In the genomic region with DNA sequence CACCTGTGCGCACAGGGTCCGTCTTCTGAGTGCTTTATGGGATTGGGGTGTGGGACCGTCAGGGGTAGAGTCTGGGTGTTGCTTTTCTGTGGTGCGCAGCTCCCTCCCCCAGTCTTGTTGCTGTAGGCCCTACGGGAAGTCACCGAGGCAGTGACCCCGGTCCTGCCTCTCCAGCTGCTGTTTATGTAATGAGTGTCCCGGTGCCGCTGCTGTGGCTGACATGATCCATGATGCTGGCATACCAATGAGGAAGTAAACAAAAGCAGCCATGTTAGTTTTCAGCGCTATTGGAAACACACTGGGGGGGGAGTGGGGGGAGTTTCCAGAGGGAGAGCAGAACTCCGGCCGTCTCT, we compare ENCODE assay signal across 8 cellular contexts. TPM values are rescaled to one million over a fixed set of nuclear protein-coding genes. Genes with fewer than 3 reads are reported as not detected.
DNase-seq lines count a peak whose midpoint lies in the region; ATAC-seq, FAIRE-seq and TF ChIP-seq lines count a peak whose summit lies in the region.

No MANE protein-coding gene starts in this region.

- ATAC-seq in K562 (peak; percentile 1), GM21576 (IDR thresholded peaks at IDR 0.05; ENCODE audit: unreplicated experiment) (no peak)

- peaks cover 2% of the 10 kb centered on the region for H3K9me1 ChIP-seq in K562 (ENCODE audit: control insufficient read depth, insufficient read depth, low read length)

- H3K9me3 ChIP-seq in SK-N-MC (ENCODE audit: low read depth, low read length) (no peaks in the 10 kb centered on the region), K562 (replicated peaks; ENCODE audit: control insufficient read depth, insufficient read depth, low read depth, low read length) (no peaks in the 10 kb centered on the region), sigmoid colon (no peaks in the 10 kb centered on the region)

- H2AFZ ChIP-seq in K562 (ENCODE audit: low read depth, low read length) = peak overlapping the region; percentile 51

- POLR2A ChIA-PET in K562 (lab: Yijun Ruan, JAX) = interaction anchor here (0.9 to 6.2 kb wide), 8 partner anchors 13 to 273 kb away, joined by 3 to 60 read pairs (median 4); partner anchors contain the start of genes ARL3, CNNM2 and SFXN2

- 0 out of 2 replicates have a peak, but pooled peaks cover 4% of the 10 kb centered on the region for H4K20me1 ChIP-seq in K562 (replicated peaks; ENCODE audit: control insufficient read depth, insufficient read depth, low read length)

- FAIRE-seq in K562 (lab: Jason Lieb, UNC) = no peak

- H3K27me3 ChIP-seq in K562 (ENCODE audit: control insufficient read depth in 2 of 2, insufficient read depth in 2 of 2, low read length in 2 of 2) (no peaks in the 10 kb centered on the region), sigmoid colon (no peaks in the 10 kb centered on the region)

- BruUV-seq in K562 (replicated peaks; lab: Mats Ljungman, UMichigan) = no TSS peak

- TF ChIP-seq POLR2A in K562 (conservative IDR thresholded peaks at IDR 0.05) (no peak), sigmoid colon (IDR thresholded peaks at IDR 0.05) (no peak)

- no peaks in the 10 kb centered on the region for H3K36me3 ChIP-seq in SK-N-MC (ENCODE audit: insufficient read depth, low read length)
- H3K36me3 ChIP-seq in K562 (ENCODE audit: control insufficient read depth, insufficient read depth, low read length) = peaks cover 3% of the 10 kb centered on the region; the same call in 2 of the 3 replicates
- H3K36me3 ChIP-seq in sigmoid colon = no peaks in the 10 kb centered on the region

- in situ Hi-C loops in K562 (cut with MboI) = no loop called here

- H3K79me2 ChIP-seq in K562 (ENCODE audit: control insufficient read depth, insufficient read depth, low read length) = peaks cover 75% of the 10 kb centered on the region

- TF ChIP-seq CTCF in K562 (IDR thresholded peaks at IDR 0.05 in 2 of 3, conservative IDR thresholded peaks at IDR 0.05 in 1 of 3; ENCODE audit: insufficient read depth in 2 of 3, low read depth in 1 of 3, low read length in 3 of 3) (no peak), sigmoid colon (IDR thresholded peaks at IDR 0.05) (no peak)

- DNase-seq in C1 segment of cervical spinal cord (lab: John Stamatoyannopoulos, UW) = peak in 12 of 14 donors; percentile 67 to 90 (median 81)
- peak; percentile 62 for DNase-seq in HT1080 (ENCODE audit: low read depth)
- no peak for DNase-seq in SK-N-MC (ENCODE audit: low read depth, low spot score)
- peak in 1 of 4 experiments; percentile 59 for DNase-seq in K562 (ENCODE audit: extremely low read depth in 1 of 4, low spot score in 3 of 4)
- DNase-seq in sigmoid colon = peak; percentile 93
- DNase-seq in NCI-H187 treated with DMSO at 0.1 percent for 48 hours (lab: John Stamatoyannopoulos, UW) = no peak

- CTCF ChIA-PET in K562 (lab: Yijun Ruan, JAX; ENCODE audit: low intra/inter-chr PET ratio) = no interaction called here

- H3K4me1 ChIP-seq in K562 (replicated peaks in 1 of 2; ENCODE audit: control insufficient read depth in 2 of 2, insufficient read depth in 2 of 2, low read length in 2 of 2) (peaks cover 6 to 72% of the 10 kb centered on the region in 2 experiments; a peak in 4 of 5 replicates), sigmoid colon (peaks cover 0 to 56% (median 49%) of the 10 kb centered on the region in 4 donors)

- H3K9ac ChIP-seq in SK-N-MC (ENCODE audit: insufficient read length) (peak overlapping the region; percentile 69), K562 (ENCODE audit: insufficient read depth in 1 of 2, low read depth in 2 of 2, low read length in 2 of 2) (peak overlapping the region; percentile 80 to 98)

- H3K4me3 ChIP-seq in SK-N-MC (peak overlapping the region; percentile 83), K562 (peak overlapping the region; percentile 78), iPS-11a (ENCODE audit: low read depth, low read length) (peak overlapping the region; percentile 72), sigmoid colon (peak overlapping the region; percentile 57 to 97 (median 88))

- intact Hi-C loops in K562 (cut with micrococcal nuclease) (loop anchor here (5.0 kb wide), 1 partner anchor 67 kb away; the partner anchor contains the start of genes ARL3 and SFXN2), sigmoid colon (cut with DNase I) (loop anchor here (2.0 to 10.0 kb wide), 2 partner anchors 143 to 251 kb away; partner anchors contain the start of genes ACTR1A, NFKB2 and SUFU)

- WGBS in K562 (ENCODE audit: insufficient coverage, low coverage, missing lambda C conversion rate) = 0% methylated on average over 10 of the region's 12 CpGs
- WGBS in sigmoid colon, 2 donors = 0% methylated on average over 12 of the region's 12 CpGs

- TF ChIP-seq RAD21 in K562 (CRISPR knock-in tag; conservative IDR thresholded peaks at IDR 0.05 in 1 of 2, IDR thresholded peaks at IDR 0.05 in 1 of 2) = no peak

- H3K27ac ChIP-seq in SK-N-MC = peak overlapping the region; percentile 31; the same call in 1 of the 2 replicates
- peak overlapping the region; percentile 89 for H3K27ac ChIP-seq in K562 (ENCODE audit: extremely low read depth, low read depth, low read length)
- H3K27ac ChIP-seq in sigmoid colon = peak overlapping the region; percentile 92 to 100 (median 99)

- TF ChIP-seq EP300 in K562 (IDR thresholded peaks at IDR 0.05; ENCODE audit: low read length) (no peak), sigmoid colon (IDR thresholded peaks at IDR 0.05) (no peak)

- peak overlapping the region; percentile 87 for H3K4me2 ChIP-seq in K562 (ENCODE audit: insufficient read depth, low read length)

TF ChIP-seq in K562, 482 proteins besides CTCF, POLR2A, EP300 and RAD21 (continues in another document):
- TF ChIP-seq, protein P1, sequence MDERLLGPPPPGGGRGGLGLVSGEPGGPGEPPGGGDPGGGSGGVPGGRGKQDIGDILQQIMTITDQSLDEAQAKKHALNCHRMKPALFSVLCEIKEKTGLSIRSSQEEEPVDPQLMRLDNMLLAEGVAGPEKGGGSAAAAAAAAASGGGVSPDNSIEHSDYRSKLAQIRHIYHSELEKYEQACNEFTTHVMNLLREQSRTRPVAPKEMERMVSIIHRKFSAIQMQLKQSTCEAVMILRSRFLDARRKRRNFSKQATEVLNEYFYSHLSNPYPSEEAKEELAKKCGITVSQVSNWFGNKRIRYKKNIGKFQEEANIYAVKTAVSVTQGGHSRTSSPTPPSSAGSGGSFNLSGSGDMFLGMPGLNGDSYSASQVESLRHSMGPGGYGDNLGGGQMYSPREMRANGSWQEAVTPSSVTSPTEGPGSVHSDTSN (CRISPR knock-in tag; IDR thresholded peaks at IDR 0.05; ENCODE audit: low read depth) = no peak
- TF ChIP-seq, protein P1 (tag; conservative IDR thresholded peaks at IDR 0.05; ENCODE audit: low read depth) = peak; percentile 47; the same call in 1 of the 2 replicates
- 0 out of 2 replicates have a peak, but pooled peaks have one; percentile 57 for TF ChIP-seq FOXJ2 (tag; IDR thresholded peaks at IDR 0.05)
- no peak for TF ChIP-seq EHMT2 (IDR thresholded peaks at IDR 0.05)
- TF ChIP-seq YY1 (IDR thresholded peaks at IDR 0.05; ENCODE audit: borderline replicate concordance in 1 of 3, control insufficient read depth in 1 of 3, extremely low read depth in 1 of 3, insufficient read depth in 3 of 3, insufficient read length in 1 of 3, insufficient replicate concordance in 2 of 3, low read depth in 1 of 3, low read length in 2 of 3) = peak in 2 of 3 experiments; percentile 28 to 82
- TF ChIP-seq SMARCA5 (IDR thresholded peaks at IDR 0.05) = no peak
- 0 out of 2 replicates have a peak, but pooled peaks have one; percentile 53 for TF ChIP-seq GTF2E2 (tag; IDR thresholded peaks at IDR 0.05)
- peak in 1 of 2 experiments; percentile 37; a peak in 2 of 4 replicates for TF ChIP-seq NRF1 (conservative IDR thresholded peaks at IDR 0.05 in 1 of 2, IDR thresholded peaks at IDR 0.05 in 1 of 2)
- TF ChIP-seq MEIS2 (IDR thresholded peaks at IDR 0.05; ENCODE audit: partially characterized antibody) = peak; percentile 54
- no peak for TF ChIP-seq MCM5 (IDR thresholded peaks at IDR 0.05; ENCODE audit: low read depth)
- TF ChIP-seq JUND (IDR thresholded peaks at IDR 0.05; ENCODE audit: borderline replicate concordance, low read depth, low read length) = 0 out of 2 replicates have a peak, but pooled peaks have one; percentile 2
- no peak for TF ChIP-seq JUND (tag; IDR thresholded peaks at IDR 0.05; ENCODE audit: borderline replicate concordance, low read depth, low read length)

RNA-seq across cellular contexts. Expression of gene TRIM8, which starts 1.1 kb away (rescaled TPM):
- total RNA-seq in HT1080 (2014; rRNA removed; shearing (Covaris generic)) = 104 and 117 TPM in 2 replicates
- 188 and 198 TPM in 2 replicates for polyA plus RNA-seq in HT1080 (2015; cell fraction: cytosol; rRNA removed)
- 106 and 115 TPM in 2 replicates for polyA plus RNA-seq in HT1080 (2015; cell fraction: nucleus; rRNA removed)
- 16.6 and 38.8 TPM in 2 replicates for total RNA-seq in K562 (2011; cell fraction: chromatin; rRNA removed; ENCODE audit: low replicate concordance)
- 21.6 and 25.2 TPM in 2 replicates for total RNA-seq in K562 (2011; cell fraction: nucleolus; rRNA removed)
- 17.2 and 24.7 TPM in 2 replicates for total RNA-seq in K562 (2011; cell fraction: nucleoplasm; rRNA removed)
- total RNA-seq in K562 (2014; rRNA removed) (13.4 and 14.1 TPM in 2 replicates), K562 (2014; rRNA removed; fragmentation: Illumina TruSeq; extraction: Trizol) (7.3 and 7.5 TPM in 2 replicates), K562 (2015; rRNA removed; fragmentation: Illumina TruSeq; extraction: Trizol) (8.9 and 9.7 TPM in 2 replicates), K562 (2021) (26.0 and 27.2 TPM in 2 replicates), sigmoid colon (10 to 100 TPM; 58.9 to 88.6 (median 67.1) TPM)
- polyA plus RNA-seq in K562 (2011; rRNA removed) (9.1 and 11.2 TPM in 2 replicates), K562 (2014; fragmentation: Illumina TruSeq; extraction: Trizol) (11.3 and 21.4 TPM in 2 replicates), K562 (2014; fragmentation: Nextera tagmentation; extraction: Ambion mirVana) (1 to 10 TPM; 1.7 to 3.2 TPM), K562 (2014; rRNA removed) (12.6 and 20.4 TPM in 2 replicates), sigmoid colon (10 to 100 TPM; 25.0 to 53.0 (median 46.8) TPM)
- polyA plus RNA-seq in K562 (2011; cell fraction: cytosol; rRNA removed) = 6.0 and 15.5 TPM in 2 replicates
- polyA plus RNA-seq in K562 (2011; cell fraction: nucleus; rRNA removed) = 13.8 and 26.7 TPM in 2 replicates
- 23.8 and 28.1 TPM in 2 replicates for polyA plus RNA-seq in K562 (2012)
- 5.7 and 5.9 TPM in 2 replicates for polyA minus RNA-seq in K562 (2011; rRNA and poly(A)+ RNA removed)
- 9.7 and 9.8 TPM in 2 replicates for polyA minus RNA-seq in K562 (2011; cell fraction: cytosol; rRNA and poly(A)+ RNA removed)
- 9.2 and 11.4 TPM in 2 replicates for polyA minus RNA-seq in K562 (2011; cell fraction: nucleus; rRNA and poly(A)+ RNA removed)

Comparison
In these comparisons a context has a peak if more than half of its experiments do, and no peak if none do; other contexts are left out.
1. DNase-seq: peak in C1 segment of cervical spinal cord (12 of 14), HT1080 (single experiment) and sigmoid colon (single experiment); none in SK-N-MC (single experiment) and NCI-H187 treated with DMSO at 0.1 percent for 48 hours (single experiment).
2. H3K27ac ChIP-seq: peak in every context shown above with its lines; median percentile 99 in sigmoid colon; 89 in K562; 31 in SK-N-MC.
3. Peak in every context shown above with its lines, with median percentiles within 50 percentile points of each other: H3K4me3 ChIP-seq.